Comparison of ENCODE assay signal across 29 cellular contexts in the genomic region with DNA sequence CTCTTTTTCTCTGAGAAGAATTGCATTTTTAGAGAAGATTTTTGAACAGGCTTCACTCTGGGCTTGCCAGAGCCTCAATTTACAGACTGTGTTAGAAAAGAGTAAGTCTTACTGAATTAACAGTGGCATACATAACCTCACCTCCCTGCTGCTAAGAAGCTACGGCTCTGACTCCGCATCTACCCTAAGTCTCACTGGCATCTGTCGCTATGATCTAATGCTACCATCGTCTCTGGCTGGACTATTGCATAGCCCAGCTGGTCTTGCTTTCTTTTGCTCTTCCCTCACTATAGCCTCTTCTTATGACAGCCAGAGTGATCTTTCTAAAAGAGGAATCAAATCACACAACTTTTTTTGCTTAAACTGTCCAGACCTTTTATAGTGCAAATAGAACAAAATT.
"Had no signal": no experiment of that assay in that cellular context is flagged by ENCODE, and none has a peak within 500 bp of the region (broad histone marks: within the 10 kb centered on the region; RNA-seq: fewer than 3 reads in every experiment).

No MANE protein-coding gene starts in this region.

- H3K9ac ChIP-seq: parathyroid adenoma had no signal

- H3K4me1 ChIP-seq: parathyroid adenoma, vagina had no signal

- H3K4me3 Mint-ChIP-seq: activated CD4-positive, alpha-beta memory T cell treated with anti-CD3 and anti-CD28 coated beads for 36 hours; activated CD4-positive, alpha-beta T cell treated with anti-CD3 and anti-CD28 coated beads, Interleukin-2, amount 10 ng/mL, durations not matched to agents 24 days and 14 days; activated T-cell treated with anti-CD3 and anti-CD28 coated beads, Interleukin-2, amount 50 U/mL, for 24 hours; activated T-helper 17 cell treated with anti-CD3 and anti-CD28 coated beads, Interleukin-2, amount 50 U/mL, for 72 hours; naive thymus-derived CD8-positive, alpha-beta T cell; neural crest cell; T-helper 1 cell treated with Interleukin-12 subunit alpha and Interleukin-12 subunit beta and Interleukin-4 antibody, amounts not matched to agents 30 μg/mL and 1 μg/mL, for 36 hours; type B pancreatic cell had no signal

- H3K4me1 Mint-ChIP-seq: activated CD4-positive, alpha-beta T cell treated with anti-CD3 and anti-CD28 coated beads, Interleukin-2, amount 10 ng/mL, durations not matched to agents 24 days and 14 days; activated T-helper 17 cell treated with anti-CD3 and anti-CD28 coated beads, Interleukin-2, amount 50 U/mL, for 72 hours; neural crest cell had no signal

- H3K27ac Mint-ChIP-seq: activated CD4-positive, alpha-beta memory T cell treated with anti-CD3 and anti-CD28 coated beads for 36 hours; activated CD4-positive, alpha-beta T cell treated with anti-CD3 and anti-CD28 coated beads, Interleukin-2, amount 10 ng/mL, durations not matched to agents 24 days and 14 days; activated T-cell treated with anti-CD3 and anti-CD28 coated beads, Interleukin-2, amount 50 U/mL, for 24 hours; activated T-helper 17 cell treated with anti-CD3 and anti-CD28 coated beads, Interleukin-2, amount 50 U/mL, for 72 hours; naive thymus-derived CD8-positive, alpha-beta T cell; T-helper 1 cell treated with Interleukin-12 subunit alpha and Interleukin-12 subunit beta and Interleukin-4 antibody, amounts not matched to agents 30 μg/mL and 1 μg/mL, for 36 hours had no signal

- H3K9me3 ChIP-seq: esophagus muscularis mucosa, lower lobe of right lung, vagina had no signal

- H3K27me3 ChIP-seq: esophagus muscularis mucosa, heart right ventricle, spleen, vagina had no signal

- H3K36me3 Mint-ChIP-seq: activated CD4-positive, alpha-beta memory T cell treated with anti-CD3 and anti-CD28 coated beads for 36 hours; type B pancreatic cell had no signal

- H3K4me3 ChIP-seq: esophagus muscularis mucosa, heart right ventricle, lower lobe of right lung, spleen, vagina had no signal

- DNase-seq: activated CD4-positive, alpha-beta memory T cell treated with anti-CD3 and anti-CD28 coated beads for 36 hours; activated CD4-positive, alpha-beta T cell treated with anti-CD3 and anti-CD28 coated beads, Interleukin-2, amount 10 ng/mL, durations not matched to agents 24 days and 14 days; activated CD4-positive, CD25-positive, alpha-beta regulatory T cell treated with anti-CD3 and anti-CD28 coated beads, Interleukin-2, amount 50 U/mL, for 72 hours; activated CD8-positive, alpha-beta memory T cell treated with anti-CD3 and anti-CD28 coated beads, Interleukin-2, amount 50 U/mL, for 48 hours; activated gamma-delta T cell treated with Interleukin-2 at 50 U/mL for 16 hours; activated naive CD4-positive, alpha-beta T cell treated with anti-CD3 and anti-CD28 coated beads, Interleukin-2, amount 50 U/mL, for 16 hours; activated T-cell treated with anti-CD3 and anti-CD28 coated beads, Interleukin-2, amount 50 U/mL, for 24 hours; amniotic stem cell; caudate nucleus; cortex of kidney; foreskin melanocyte; heart right ventricle; kidney glomerular epithelial cell; lower lobe of right lung; mesenchymal stem cell; naive thymus-derived CD8-positive, alpha-beta T cell; occipital lobe; right cardiac atrium; spleen; stimulated activated naive CD8-positive, alpha-beta T cell treated with anti-CD3 and anti-CD28 coated beads, Interleukin-15, Interleukin-2, amounts not matched to agents 100 U/mL and 50 U/mL, for 24 hours; substantia nigra; T-helper 9 cell had no signal

- H3K36me3 ChIP-seq: esophagus muscularis mucosa, heart right ventricle, lower lobe of right lung, spleen, vagina had no signal

- H3K27ac ChIP-seq: esophagus muscularis mucosa, lower lobe of right lung, parathyroid adenoma, vagina had no signal
